Comparison of ENCODE assay signal across 17 cellular contexts in the genomic region with DNA sequence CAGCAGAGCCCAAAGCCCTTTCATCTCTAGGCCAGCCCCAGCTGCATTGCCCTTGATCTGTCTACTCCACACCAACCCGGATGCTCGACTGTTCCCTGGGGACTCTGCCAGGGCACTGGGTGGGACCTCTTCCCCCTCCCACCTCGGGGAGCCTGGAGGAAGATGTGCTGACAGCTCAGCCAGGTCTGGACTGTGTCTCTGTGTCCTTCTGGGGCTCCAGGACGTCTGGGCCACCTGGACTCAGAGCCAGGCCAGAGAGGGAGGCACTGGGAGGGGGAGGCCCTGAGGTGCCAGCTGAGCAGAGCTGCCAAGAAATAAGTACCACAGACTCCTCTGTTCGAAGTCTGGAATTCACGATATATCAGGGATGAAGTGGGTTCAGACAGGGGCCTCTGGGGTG. TPM values are rescaled to one million over a fixed set of nuclear protein-coding genes. Genes with fewer than 3 reads are reported as not detected.
"Had no signal": no experiment of that assay in that cellular context is flagged by ENCODE, and none has a peak within 500 bp of the region (broad histone marks: within the 10 kb centered on the region; RNA-seq: fewer than 3 reads in every experiment).

No MANE protein-coding gene starts in this region.

- H3K27ac ChIP-seq: adrenal gland, dorsolateral prefrontal cortex, gastrocnemius medialis, parathyroid adenoma, suprapubic skin had no signal

- H3K9me3 ChIP-seq: adrenal gland, gastrocnemius medialis, suprapubic skin had no signal

- H3K36me3 ChIP-seq: adrenal gland, gastrocnemius medialis, suprapubic skin had no signal

- DNase-seq: activated CD4-positive, alpha-beta T cell treated with anti-CD3 and anti-CD28 coated beads for 4 hours; activated CD8-positive, alpha-beta T cell treated with anti-CD3 and anti-CD28 coated beads for 36 hours; activated effector memory CD4-positive, alpha-beta T cell treated with Interleukin-2 at 50 U/mL for 16 hours; activated T-cell treated with anti-CD3 and anti-CD28 coated beads, Interleukin-2, amount 50 U/mL, for 4 hours; dorsolateral prefrontal cortex; endodermal cell; gastrocnemius medialis; mesenchymal stem cell; naive thymus-derived CD8-positive, alpha-beta T cell; stimulated activated CD4-positive, alpha-beta T cell treated with anti-CD3 and anti-CD28 coated beads, Interleukin-4, amount 100 ng/mL, for 24 hours; stimulated activated naive CD4-positive, alpha-beta T cell treated with Interleukin-2 at 50 U/mL for 16 hours; T-helper 17 cell had no signal

- ATAC-seq: activated CD8-positive, alpha-beta T cell treated with anti-CD3 and anti-CD28 coated beads for 36 hours; activated T-cell treated with anti-CD3 and anti-CD28 coated beads, Interleukin-2, amount 50 U/mL, for 4 hours; gastrocnemius medialis; naive thymus-derived CD8-positive, alpha-beta T cell; T-helper 17 cell had no signal

- H3K4me1 ChIP-seq: adrenal gland, gastrocnemius medialis, parathyroid adenoma, suprapubic skin had no signal

- H3K4me3 ChIP-seq: adrenal gland, dorsolateral prefrontal cortex, gastrocnemius medialis, suprapubic skin had no signal

RNA-seq across cellular contexts. Expression of a gene that starts 5.8 kb away (rescaled TPM):
- total RNA-seq: activated CD8-positive, alpha-beta T cell treated with anti-CD3 and anti-CD28 coated beads for 36 hours; activated T-cell treated with anti-CD3 and anti-CD28 coated beads, Interleukin-2, amount 50 U/mL, for 4 hours; gastrocnemius medialis; liver; naive thymus-derived CD8-positive, alpha-beta T cell; T-helper 17 cell had no signal
- polyA plus RNA-seq: keratinocyte; liver; naive thymus-derived CD8-positive, alpha-beta T cell had no signal
